ENCODE assay signal across 7 cellular contexts in the genomic region with DNA sequence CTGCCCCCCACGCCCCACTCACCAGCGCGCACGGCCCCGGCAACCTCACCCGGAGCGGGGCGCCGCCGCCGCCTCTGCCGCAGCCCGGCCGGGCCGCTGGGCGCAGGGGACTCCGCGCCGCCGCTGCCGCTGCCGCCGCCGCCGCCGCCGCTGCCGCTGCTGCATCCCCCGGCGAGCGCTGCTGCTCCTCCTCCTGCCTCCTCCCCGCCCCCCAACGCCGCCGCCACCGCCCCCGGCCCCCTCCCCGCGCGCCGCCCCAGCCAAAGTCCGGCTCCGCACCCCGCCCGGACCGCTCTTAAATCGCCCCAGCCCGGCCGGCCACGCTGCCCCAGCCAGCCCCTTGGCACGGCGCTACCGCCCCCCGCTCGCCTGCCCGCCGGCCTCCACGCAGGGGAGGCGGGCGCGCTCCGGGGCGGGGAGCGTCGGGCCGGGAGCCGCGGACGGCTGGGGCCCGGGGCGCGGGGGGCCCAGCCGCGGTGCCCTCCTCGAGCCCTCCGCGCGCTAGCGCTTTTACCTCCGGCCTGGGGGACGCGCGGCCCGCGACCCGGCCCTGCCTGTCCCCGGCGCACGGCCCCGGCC. TPM values are rescaled to one million over a fixed set of nuclear protein-coding genes. Genes with fewer than 3 reads are reported as not detected.
DNase-seq lines count a peak whose midpoint lies in the region; ATAC-seq and TF ChIP-seq lines count a peak whose summit lies in the region.

Gene SULF2 (minus strand): TSS at position 161 of the 579 bp plus-strand sequence. CDS start 28,118 bp downstream, outside the sequence.

- intact Hi-C loops in posterior cingulate gyrus (cut with DNase I), result loop anchor here (5.0 to 10.0 kb wide), 2 partner anchors 58 to 509 kb away; no protein-coding TSS in a partner anchor

- TF ChIP-seq CTCF in WI38 (IDR thresholded peaks at IDR 0.05; ENCODE audit: low read depth, low read length) (no peak), omental fat pad (IDR thresholded peaks at IDR 0.05) (no peak)

- ATAC-seq in omental fat pad (ENCODE audit: low FRiP score), result peak; percentile 16
- ATAC-seq in GM18870 (IDR thresholded peaks at IDR 0.05; ENCODE audit: unreplicated experiment), result no peak
- ATAC-seq in HG02623 (IDR thresholded peaks at IDR 0.05; ENCODE audit: unreplicated experiment), result no peak

- peak within 1 kb of the TSS; percentile 57 for H3K4me3 ChIP-seq in H7 (ENCODE audit: insufficient read depth, low read depth, low read length)
- H3K4me3 ChIP-seq in WI38 (ENCODE audit: low read depth, low read length), result peak within 1 kb of the TSS; percentile 27

- DNase-seq in H7 (peak; percentile 87), glomerular endothelial cell (ENCODE audit: extremely low read depth, low read depth, low spot score) (no peak), omental fat pad (ENCODE audit: low spot score) (no peak), posterior cingulate gyrus (no peak)

- peaks cover 22% of the 10 kb centered on the region for H3K27me3 ChIP-seq in H7 (ENCODE audit: control insufficient read depth, insufficient read depth, low read length)

- no peaks in the 10 kb centered on the region for H3K36me3 ChIP-seq in H7 (replicated peaks; ENCODE audit: control insufficient read depth, insufficient read depth, low read length)

RNA-seq across cellular contexts. Expression of gene SULF2, which starts in this region (rescaled TPM):
- 23.9 and 52.0 TPM in 2 replicates for total RNA-seq in H7 (2014; rRNA removed; shearing (Covaris generic))
- 1,114 and 1,185 TPM in 2 replicates for total RNA-seq in glomerular endothelial cell
- 100 to 1,000 TPM in 1 of 4 donors, 10 to 100 TPM in 3; 51.8 to 100 (median 68.1) TPM for total RNA-seq in omental fat pad

Comparison
In these comparisons a context has a peak if more than half of its experiments do, and no peak if none do; other contexts are left out.
1. RNA of gene SULF2 (total RNA-seq): 1,114 to 1,185 TPM in glomerular endothelial cell; 51.8 to 100 TPM in omental fat pad and 23.9 to 52.0 TPM in H7; every median in the first group is over 10 times any median in the second.